In genomic region chrX:129939986-129940385, GRCh38 we compare ENCODE assay signal across 21 cellular contexts. TPM values are rescaled to one million over a fixed set of nuclear protein-coding genes. Genes with fewer than 3 reads are reported as not detected.
DNase-seq lines count a peak whose midpoint lies in the region; ATAC-seq, FAIRE-seq and TF ChIP-seq lines count a peak whose summit lies in the region.
"Had no signal": no experiment of that assay in that cellular context is flagged by ENCODE, and none has a peak within 500 bp of the region (broad histone marks: within the 10 kb centered on the region; RNA-seq: fewer than 3 reads in every experiment).

No MANE protein-coding gene starts in this region.

- TF ChIP-seq RAD21 in K562 (CRISPR knock-in tag; conservative IDR thresholded peaks at IDR 0.05 in 1 of 2, IDR thresholded peaks at IDR 0.05 in 1 of 2): no peak

- intact Hi-C loops in left ventricle myocardium inferior (cut with micrococcal nuclease): no loop called here
- intact Hi-C loops in cardiac septum (cut with DNase I): no loop called here
- intact Hi-C loops in K562 (cut with micrococcal nuclease): no loop called here
- intact Hi-C loops in activated CD4-positive, alpha-beta memory T cell treated with anti-CD3 and anti-CD28 coated beads for 36 hours (cut with micrococcal nuclease): no loop called here

- TF ChIP-seq CTCF in left ventricle myocardium inferior (IDR thresholded peaks at IDR 0.05; ENCODE audit: borderline replicate concordance) (no peak), K562 (IDR thresholded peaks at IDR 0.05 in 2 of 3, conservative IDR thresholded peaks at IDR 0.05 in 1 of 3; ENCODE audit: insufficient read depth in 2 of 3, low read depth in 1 of 3, low read length in 3 of 3) (no peak), foreskin keratinocyte (conservative IDR thresholded peaks at IDR 0.05) (no peak)

- POLR2A ChIA-PET in K562 (lab: Yijun Ruan, JAX): interaction anchor here (0.7 to 1.3 kb wide), 3 partner anchors 9 to 15 kb away, joined by 3 to 5 read pairs (median 4); no protein-coding TSS in a partner anchor
- POLR2A ChIA-PET in naive thymus-derived CD8-positive, alpha-beta T cell (lab: Charles Lee): no interaction called here
- POLR2A ChIA-PET in activated CD4-positive, alpha-beta memory T cell treated with anti-CD3 and anti-CD28 coated beads for 36 hours (lab: Charles Lee): no interaction called here

- ATAC-seq in K562 (no peak; the same call in 2 of the 3 replicates), foreskin keratinocyte (no peak)
- ATAC-seq in naive thymus-derived CD8-positive, alpha-beta T cell: no peak
- ATAC-seq: GM12878 had no signal

- H3K27ac ChIP-seq in left ventricle myocardium inferior (replicated peaks): no peak overlapping the region
- no peak overlapping the region for H3K27ac ChIP-seq in K562 (ENCODE audit: extremely low read depth, low read depth, low read length)
- H3K27ac ChIP-seq in foreskin keratinocyte: no peak overlapping the region
- H3K27ac ChIP-seq: 22Rv1, BLaER1, SJSA1 had no signal

- no peak for TF ChIP-seq POLR2A in K562 (conservative IDR thresholded peaks at IDR 0.05)

- CTCF ChIA-PET in K562 (lab: Yijun Ruan, JAX; ENCODE audit: low intra/inter-chr PET ratio): no interaction called here
- CTCF ChIA-PET in activated CD4-positive, alpha-beta memory T cell treated with anti-CD3 and anti-CD28 coated beads for 36 hours (lab: Charles Lee): interaction anchor here (2.3 kb wide), 1 partner anchor 14 kb away, joined by 5 read pairs; no protein-coding TSS in a partner anchor

- no TSS peak for BruUV-seq in K562 (replicated peaks; lab: Mats Ljungman, UMichigan)

- H3K4me1 ChIP-seq in left ventricle myocardium inferior (no peaks in the 10 kb centered on the region), K562 (replicated peaks in 1 of 2; ENCODE audit: control insufficient read depth in 2 of 2, insufficient read depth in 2 of 2, low read length in 2 of 2) (peaks cover 0 to 6% of the 10 kb centered on the region in 2 experiments; a peak in 2 of 5 replicates), foreskin keratinocyte (no peaks in the 10 kb centered on the region)
- H3K4me1 ChIP-seq: SJSA1 had no signal

- no peaks in the 10 kb centered on the region for H3K9me1 ChIP-seq in K562 (ENCODE audit: control insufficient read depth, insufficient read depth, low read length)

- no peak overlapping the region for H3K4me2 ChIP-seq in K562 (ENCODE audit: insufficient read depth, low read length)
- H3K4me2 ChIP-seq: BLaER1 had no signal

- no peak overlapping the region for H3K4me3 ChIP-seq in left ventricle myocardium inferior
- no peak overlapping the region for H3K4me3 ChIP-seq in K562
- H3K4me3 ChIP-seq: BLaER1, GM12878, SJSA1 had no signal

- peaks cover 5 to 17% (median 14%) of the 10 kb centered on the region in 4 donors for H3K4me1 Mint-ChIP-seq in naive thymus-derived CD8-positive, alpha-beta T cell
- peaks cover 5% of the 10 kb centered on the region for H3K4me1 Mint-ChIP-seq in activated CD4-positive, alpha-beta memory T cell treated with anti-CD3 and anti-CD28 coated beads for 36 hours (ENCODE audit: low read depth)

- DNase-seq in DMS 273 (lab: John Stamatoyannopoulos, UW; ENCODE audit: unreplicated experiment): peak; percentile 42
- no peak for DNase-seq in DMS 273 treated with DMSO at 0.1 percent for 48 hours (lab: John Stamatoyannopoulos, UW)
- DNase-seq in left ventricle myocardium inferior: peak; percentile 30
- no peak for DNase-seq in cardiac septum (ENCODE audit: low spot score)
- DNase-seq in K562 (ENCODE audit: extremely low read depth in 1 of 4, low spot score in 3 of 4): no peak
- DNase-seq in naive thymus-derived CD8-positive, alpha-beta T cell: no peak
- DNase-seq in foreskin keratinocyte: no peak
- DNase-seq in activated CD4-positive, alpha-beta memory T cell treated with anti-CD3 and anti-CD28 coated beads for 36 hours: no peak
- DNase-seq: Kasumi-1; NCI-H1417 treated with DMSO at 0.1 percent for 48 hours; NCI-H2029 treated with DMSO at 0.1 percent for 48 hours; NCI-H446; NK-92 treated with Interleukin-12 subunit alpha and Interleukin-12 subunit beta, amount 100 ng/mL, for 24 hours; OCI-M1; RPMI8226; SW 1271 had no signal

- H2AFZ ChIP-seq in K562 (ENCODE audit: low read depth, low read length): no peak overlapping the region

- H3K36me3 Mint-ChIP-seq in naive thymus-derived CD8-positive, alpha-beta T cell: no peaks in the 10 kb centered on the region
- no peaks in the 10 kb centered on the region for H3K36me3 Mint-ChIP-seq in activated CD4-positive, alpha-beta memory T cell treated with anti-CD3 and anti-CD28 coated beads for 36 hours

- no peaks in the 10 kb centered on the region for H4K20me1 ChIP-seq in K562 (replicated peaks; ENCODE audit: control insufficient read depth, insufficient read depth, low read length)
- H4K20me1 ChIP-seq: BLaER1 had no signal

- no peaks in the 10 kb centered on the region for H3K27me3 ChIP-seq in left ventricle myocardium inferior (ENCODE audit: low read depth)
- H3K27me3 ChIP-seq in K562 (ENCODE audit: control insufficient read depth in 2 of 2, insufficient read depth in 2 of 2, low read length in 2 of 2): no peaks in the 10 kb centered on the region
- peaks cover under 1% of the 10 kb centered on the region for H3K27me3 ChIP-seq in foreskin keratinocyte
- H3K27me3 ChIP-seq: SJSA1 had no signal

- peak overlapping the region in 1 of 2 experiments; percentile 31; a peak in 1 of 4 replicates for H3K9ac ChIP-seq in K562 (ENCODE audit: insufficient read depth in 1 of 2, low read depth in 2 of 2, low read length in 2 of 2)
- H3K9ac ChIP-seq: BLaER1 had no signal

- no peak for FAIRE-seq in K562 (lab: Jason Lieb, UNC)
- FAIRE-seq: GM12878, GM19239 had no signal

- H3K27ac Mint-ChIP-seq in naive thymus-derived CD8-positive, alpha-beta T cell: peak overlapping the region in 1 of 10 donors; percentile 72
- H3K27ac Mint-ChIP-seq in activated CD4-positive, alpha-beta memory T cell treated with anti-CD3 and anti-CD28 coated beads for 36 hours: no peak overlapping the region

- no peak overlapping the region for H3K4me3 Mint-ChIP-seq in naive thymus-derived CD8-positive, alpha-beta T cell
- H3K4me3 Mint-ChIP-seq in activated CD4-positive, alpha-beta memory T cell treated with anti-CD3 and anti-CD28 coated beads for 36 hours: no peak overlapping the region

- no peak for TF ChIP-seq EP300 in K562 (IDR thresholded peaks at IDR 0.05; ENCODE audit: low read length)

- H3K36me3 ChIP-seq in left ventricle myocardium inferior: no peaks in the 10 kb centered on the region
- H3K36me3 ChIP-seq in K562 (ENCODE audit: control insufficient read depth, insufficient read depth, low read length): no peaks in the 10 kb centered on the region
- H3K36me3 ChIP-seq: BLaER1, SJSA1 had no signal

- in situ Hi-C loops in K562 (cut with MboI): no loop called here

- WGBS in K562 (ENCODE audit: insufficient coverage, low coverage, missing lambda C conversion rate): 15% methylated on average over 5 of the region's 8 CpGs

- H3K27me3 Mint-ChIP-seq in naive thymus-derived CD8-positive, alpha-beta T cell: no peaks in the 10 kb centered on the region
- no peaks in the 10 kb centered on the region for H3K27me3 Mint-ChIP-seq in activated CD4-positive, alpha-beta memory T cell treated with anti-CD3 and anti-CD28 coated beads for 36 hours

- H3K9me3 ChIP-seq in left ventricle myocardium inferior (replicated peaks) (no peaks in the 10 kb centered on the region), K562 (replicated peaks; ENCODE audit: control insufficient read depth, insufficient read depth, low read depth, low read length) (no peaks in the 10 kb centered on the region)
- H3K9me3 ChIP-seq: BLaER1, SJSA1 had no signal

- H3K9me3 Mint-ChIP-seq in naive thymus-derived CD8-positive, alpha-beta T cell: no peaks in the 10 kb centered on the region
- H3K9me3 Mint-ChIP-seq in activated CD4-positive, alpha-beta memory T cell treated with anti-CD3 and anti-CD28 coated beads for 36 hours: no peaks in the 10 kb centered on the region

- H3K79me2 ChIP-seq in K562 (ENCODE audit: control insufficient read depth, insufficient read depth, low read length): no peaks in the 10 kb centered on the region

RNA-seq across cellular contexts. Expression of gene UTP14A, which starts 34.0 kb away (rescaled TPM):
- total RNA-seq in left ventricle myocardium inferior: 7.5 TPM
- total RNA-seq in cardiac septum: 8.9 TPM
- 24.6 and 45.1 TPM in 2 replicates for total RNA-seq in K562 (2011; cell fraction: chromatin; rRNA removed; ENCODE audit: low replicate concordance)
- total RNA-seq in K562 (2011; cell fraction: nucleolus; rRNA removed): 13.9 and 16.3 TPM in 2 replicates
- total RNA-seq in K562 (2011; cell fraction: nucleoplasm; rRNA removed): 23.8 and 26.2 TPM in 2 replicates
- total RNA-seq in K562 (2014; rRNA removed): 66.2 and 70.0 TPM in 2 replicates
- total RNA-seq in K562 (2014; rRNA removed; fragmentation: Illumina TruSeq; extraction: Trizol): 82.0 and 87.9 TPM in 2 replicates
- 88.7 and 91.0 TPM in 2 replicates for total RNA-seq in K562 (2015; rRNA removed; fragmentation: Illumina TruSeq; extraction: Trizol)
- 54.6 and 56.2 TPM in 2 replicates for total RNA-seq in K562 (2021)
- 22.8 and 36.9 TPM in 2 replicates for polyA plus RNA-seq in K562 (2011; rRNA removed)
- 10.0 and 10.8 TPM in 2 replicates for polyA plus RNA-seq in K562 (2011; cell fraction: cytosol; rRNA removed)
- polyA plus RNA-seq in K562 (2011; cell fraction: nucleus; rRNA removed): 17.4 and 18.0 TPM in 2 replicates
- 29.8 and 47.2 TPM in 2 replicates for polyA plus RNA-seq in K562 (2012)
- polyA plus RNA-seq in K562 (2014; fragmentation: Illumina TruSeq; extraction: Trizol): 70.3 and 87.4 TPM in 2 replicates
- polyA plus RNA-seq in K562 (2014; fragmentation: Nextera tagmentation; extraction: Ambion mirVana): 10 to 100 TPM; 30.5 to 59.9 TPM
- 59.9 and 64.1 TPM in 2 replicates for polyA plus RNA-seq in K562 (2014; rRNA removed)
- 42.6 and 49.3 TPM in 2 replicates for polyA minus RNA-seq in K562 (2011; rRNA and poly(A)+ RNA removed)
- polyA minus RNA-seq in K562 (2011; cell fraction: cytosol; rRNA and poly(A)+ RNA removed): 13.0 and 27.0 TPM in 2 replicates
- polyA minus RNA-seq in K562 (2011; cell fraction: nucleus; rRNA and poly(A)+ RNA removed): 6.7 and 12.8 TPM in 2 replicates
- 10 to 100 TPM; 20.6 to 22.1 TPM for total RNA-seq in naive thymus-derived CD8-positive, alpha-beta T cell
- polyA plus RNA-seq in naive thymus-derived CD8-positive, alpha-beta T cell: 10 to 100 TPM in 1 of 3 donors, 1 to 10 TPM in 2; 7.3 to 17.0 (median 7.4) TPM
- 35.1 and 39.4 TPM in 2 replicates for total RNA-seq in foreskin keratinocyte
- polyA plus RNA-seq in foreskin keratinocyte: 21.1 and 26.0 TPM in 2 replicates
- 10 to 100 TPM; 29.9 to 31.7 TPM for total RNA-seq in activated CD4-positive, alpha-beta memory T cell treated with anti-CD3 and anti-CD28 coated beads for 36 hours

RNA-seq across cellular contexts. Expression of gene BCORL1, which starts 42.4 kb away (rescaled TPM):
- 8.2 TPM for total RNA-seq in left ventricle myocardium inferior
- 9.8 TPM for total RNA-seq in cardiac septum
- total RNA-seq in K562 (2011; cell fraction: chromatin; rRNA removed; ENCODE audit: low replicate concordance): 14.0 and 23.7 TPM in 2 replicates
- total RNA-seq in K562 (2011; cell fraction: nucleolus; rRNA removed): 8.3 TPM in 2 replicates
- 9.8 and 10.6 TPM in 2 replicates for total RNA-seq in K562 (2011; cell fraction: nucleoplasm; rRNA removed)
- 3.3 and 4.5 TPM in 2 replicates for total RNA-seq in K562 (2014; rRNA removed)
- 1.4 and 2.1 TPM in 2 replicates for total RNA-seq in K562 (2014; rRNA removed; fragmentation: Illumina TruSeq; extraction: Trizol)
- total RNA-seq in K562 (2015; rRNA removed; fragmentation: Illumina TruSeq; extraction: Trizol): 2.1 and 3.3 TPM in 2 replicates
- total RNA-seq in K562 (2021): 26.2 and 29.6 TPM in 2 replicates
- polyA plus RNA-seq in K562 (2011; rRNA removed): 1.0 and 1.7 TPM in 2 replicates
- polyA plus RNA-seq in K562 (2011; cell fraction: cytosol; rRNA removed): 1.1 and 1.2 TPM in 2 replicates
- polyA plus RNA-seq in K562 (2011; cell fraction: nucleus; rRNA removed): 4.0 and 5.7 TPM in 2 replicates
- 9.5 and 11.9 TPM in 2 replicates for polyA plus RNA-seq in K562 (2012)
- 16.2 and 18.2 TPM in 2 replicates for polyA plus RNA-seq in K562 (2014; fragmentation: Illumina TruSeq; extraction: Trizol)
- polyA plus RNA-seq in K562 (2014; fragmentation: Nextera tagmentation; extraction: Ambion mirVana): under 1 TPM; 0.48 to 0.55 TPM
- 4.3 and 5.0 TPM in 2 replicates for polyA plus RNA-seq in K562 (2014; rRNA removed)
- 1.8 and 2.1 TPM in 2 replicates for polyA minus RNA-seq in K562 (2011; rRNA and poly(A)+ RNA removed)
- polyA minus RNA-seq in K562 (2011; cell fraction: cytosol; rRNA and poly(A)+ RNA removed): 7.8 and 13.0 TPM in 2 replicates
- polyA minus RNA-seq in K562 (2011; cell fraction: nucleus; rRNA and poly(A)+ RNA removed): 3.2 and 3.4 TPM in 2 replicates
- 1 to 10 TPM; 8.3 to 9.6 TPM for total RNA-seq in naive thymus-derived CD8-positive, alpha-beta T cell
- 1 to 10 TPM; 1.0 to 1.8 (median 1.1) TPM for polyA plus RNA-seq in naive thymus-derived CD8-positive, alpha-beta T cell
- 3.3 and 3.5 TPM in 2 replicates for total RNA-seq in foreskin keratinocyte
- 1.2 and 1.7 TPM in 2 replicates for polyA plus RNA-seq in foreskin keratinocyte
- 10 to 100 TPM in 1 of 2 experiments, 1 to 10 TPM in 1; 9.2 to 10.5 TPM for total RNA-seq in activated CD4-positive, alpha-beta memory T cell treated with anti-CD3 and anti-CD28 coated beads for 36 hours

Comparison
In these comparisons a context has a peak if more than half of its experiments do, and no peak if none do; other contexts are left out.
1. DNase-seq: peak in DMS 273 (single experiment) and left ventricle myocardium inferior (single experiment); none in DMS 273 treated with DMSO at 0.1 percent for 48 hours (single experiment), cardiac septum (single experiment), K562 (0 of 4), naive thymus-derived CD8-positive, alpha-beta T cell (0 of 10), foreskin keratinocyte (0 of 2) and activated CD4-positive, alpha-beta memory T cell treated with anti-CD3 and anti-CD28 coated beads for 36 hours (single experiment).